In genomic region chr6:128600397-128600951, GRCh38 we compare ENCODE assay signal across 9 cellular contexts.
A peak's percentile ranks its signal among the peaks of the same experiment; 100 is the strongest.
DNase-seq lines count a peak whose midpoint lies in the region; ATAC-seq, FAIRE-seq and TF ChIP-seq lines count a peak whose summit lies in the region.
"Had no signal": no experiment of that assay in that cellular context is flagged by ENCODE, and none has a peak within 500 bp of the region (broad histone marks: within the 10 kb centered on the region; RNA-seq: fewer than 3 reads in every experiment).

No MANE protein-coding gene starts in this region.

- FAIRE-seq in bronchial epithelial cell (lab: Jason Lieb, UNC) = no peak
- FAIRE-seq: K562 had no signal

- H3K4me3 Mint-ChIP-seq in stimulated activated naive CD8-positive, alpha-beta T cell treated with anti-CD3 and anti-CD28 coated beads, Interleukin-15, Interleukin-2, amounts not matched to agents 100 ng/mL and 50 ng/mL, for 24 hours = no peak overlapping the region

- no peaks in the 10 kb centered on the region for H3K36me3 ChIP-seq in bronchial epithelial cell (ENCODE audit: control insufficient read depth, insufficient read depth, low read length)

- peaks cover 6% of the 10 kb centered on the region for H3K27me3 Mint-ChIP-seq in stimulated activated naive CD8-positive, alpha-beta T cell treated with anti-CD3 and anti-CD28 coated beads, Interleukin-15, Interleukin-2, amounts not matched to agents 100 ng/mL and 50 ng/mL, for 24 hours

- H3K9me3 Mint-ChIP-seq in stimulated activated naive CD8-positive, alpha-beta T cell treated with anti-CD3 and anti-CD28 coated beads, Interleukin-15, Interleukin-2, amounts not matched to agents 100 ng/mL and 50 ng/mL, for 24 hours = no peaks in the 10 kb centered on the region

- peak; percentile 66 for ATAC-seq in GM21529 (IDR thresholded peaks at IDR 0.05; ENCODE audit: unreplicated experiment)
- ATAC-seq: K562 had no signal

- no peak overlapping the region for H3K4me3 ChIP-seq in bronchial epithelial cell (ENCODE audit: low read depth, low read length)
- H3K4me3 ChIP-seq: K562 had no signal

- no peaks in the 10 kb centered on the region for H3K27me3 ChIP-seq in bronchial epithelial cell (ENCODE audit: control insufficient read depth, insufficient read depth, low read length)

- TF ChIP-seq CTCF in bronchial epithelial cell (IDR thresholded peaks at IDR 0.05; ENCODE audit: insufficient read depth, low read length, severe bottlenecking) = no peak

- H3K36me3 Mint-ChIP-seq in stimulated activated naive CD8-positive, alpha-beta T cell treated with anti-CD3 and anti-CD28 coated beads, Interleukin-15, Interleukin-2, amounts not matched to agents 100 ng/mL and 50 ng/mL, for 24 hours (ENCODE audit: low read depth) = no peaks in the 10 kb centered on the region

- H3K4me1 Mint-ChIP-seq in stimulated activated naive CD8-positive, alpha-beta T cell treated with anti-CD3 and anti-CD28 coated beads, Interleukin-15, Interleukin-2, amounts not matched to agents 100 ng/mL and 50 ng/mL, for 24 hours (ENCODE audit: low read depth) = peaks cover 50% of the 10 kb centered on the region

- peak overlapping the region; percentile 23 for H3K27ac Mint-ChIP-seq in stimulated activated naive CD8-positive, alpha-beta T cell treated with anti-CD3 and anti-CD28 coated beads, Interleukin-15, Interleukin-2, amounts not matched to agents 100 ng/mL and 50 ng/mL, for 24 hours

- peak; percentile 59 for DNase-seq in DMS153 treated with DMSO at 0.1 percent for 48 hours (lab: John Stamatoyannopoulos, UW; ENCODE audit: unreplicated experiment)
- DNase-seq in LHCN-M2 (ENCODE audit: low read depth) = peak; percentile 97
- DNase-seq in bronchial epithelial cell (ENCODE audit: low read depth) = peak; percentile 92
- no peak for DNase-seq in NCI-H187 (lab: John Stamatoyannopoulos, UW)
- no peak for DNase-seq in GOT3 (lab: John Stamatoyannopoulos, UW)
- DNase-seq in stimulated activated CD4-positive, alpha-beta T cell treated with anti-CD3 and anti-CD28 coated beads, Interleukin-1b, Interleukin-23, amount 100 ng/mL, for 48 hours = no peak

Comparison
In these comparisons a context has a peak if more than half of its experiments do, and no peak if none do; other contexts are left out.
1. DNase-seq: peak in DMS153 treated with DMSO at 0.1 percent for 48 hours (single experiment), LHCN-M2 (single experiment) and bronchial epithelial cell (single experiment); none in NCI-H187 (0 of 2), GOT3 (single experiment) and stimulated activated CD4-positive, alpha-beta T cell treated with anti-CD3 and anti-CD28 coated beads, Interleukin-1b, Interleukin-23, amount 100 ng/mL, for 48 hours (single experiment).